In the genomic region with DNA sequence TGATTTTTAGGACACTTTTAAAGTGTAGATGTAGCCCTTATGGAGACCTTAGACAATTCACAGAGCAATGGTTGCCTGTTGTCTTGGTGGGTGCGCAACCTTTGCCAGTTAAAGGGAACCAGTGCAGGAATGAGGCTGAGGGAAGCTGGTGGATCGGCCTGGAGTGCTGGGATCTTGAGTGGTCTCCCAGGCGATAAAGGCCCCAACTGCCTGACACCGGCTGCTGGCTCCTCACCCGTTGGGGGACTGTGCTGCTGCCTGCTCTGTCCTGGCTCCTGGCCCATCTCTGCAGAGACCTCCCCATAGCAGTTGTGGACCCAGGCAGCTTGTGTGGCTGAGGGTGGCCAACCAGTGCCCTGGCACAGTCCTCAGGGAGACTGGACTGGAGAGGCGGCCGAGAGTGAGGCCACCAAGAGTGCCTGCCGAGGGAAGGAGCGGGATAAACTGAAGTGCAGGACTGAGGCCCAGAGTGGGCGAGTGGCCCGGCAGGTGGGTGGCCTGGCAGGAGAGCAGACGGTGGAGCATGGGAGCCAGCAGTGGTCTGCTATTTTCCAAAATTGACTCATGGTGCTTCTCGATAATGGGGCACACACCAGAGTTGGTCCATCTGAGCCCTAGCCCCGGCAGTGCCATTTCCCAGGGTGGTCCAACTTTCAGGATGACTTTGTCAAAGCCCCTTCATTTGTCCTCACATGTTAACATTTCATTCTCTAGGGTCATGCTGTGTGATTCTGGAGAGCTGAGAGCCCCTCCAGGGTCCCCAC, we compare ENCODE assay signal across 28 cellular contexts. TPM values are rescaled to one million over a fixed set of nuclear protein-coding genes. Genes with fewer than 3 reads are reported as not detected.
A peak's percentile ranks its signal among the peaks of the same experiment; 100 is the strongest.
DNase-seq lines count a peak whose midpoint lies in the region; ATAC-seq and TF ChIP-seq lines count a peak whose summit lies in the region.
"Had no signal": no experiment of that assay in that cellular context is flagged by ENCODE, and none has a peak within 500 bp of the region (broad histone marks: within the 10 kb centered on the region; RNA-seq: fewer than 3 reads in every experiment).

No MANE protein-coding gene starts in this region.

- H3K36me3 ChIP-seq in SJCRH30 (peaks cover 4% of the 10 kb centered on the region; the same call in 1 of the 2 replicates), psoas muscle (ENCODE audit: insufficient read depth in 1 of 2, low read depth in 1 of 2) (no peaks in the 10 kb centered on the region)
- H3K36me3 ChIP-seq: BE2C, gastroesophageal sphincter, left ventricle myocardium inferior, uterus had no signal

- H3K27me3 ChIP-seq in SJCRH30 = no peaks in the 10 kb centered on the region
- H3K27me3 ChIP-seq in psoas muscle (ENCODE audit: insufficient read depth in 3 of 3, low read length in 2 of 3) = peaks cover 0 to 21% (median 2%) of the 10 kb centered on the region in 3 donors
- H3K27me3 ChIP-seq: body of pancreas, uterus had no signal

- no peak for ATAC-seq in psoas muscle
- ATAC-seq: A549; activated CD8-positive, alpha-beta T cell treated with anti-CD3 and anti-CD28 coated beads for 36 hours; body of pancreas; gastroesophageal sphincter; GM12878 had no signal

- H3K4me3 ChIP-seq in SJCRH30 = peak overlapping the region; percentile 77
- H3K4me3 ChIP-seq in fibroblast of pulmonary artery (replicated peaks; ENCODE audit: low read depth, low read length) = peak overlapping the region; percentile 66
- peak overlapping the region; percentile 76 for H3K4me3 ChIP-seq in psoas muscle
- H3K4me3 ChIP-seq: A549, body of pancreas, GM12878, left ventricle myocardium inferior, uterus had no signal

- CTCF ChIA-PET in Calu3 (lab: Charles Lee) = interaction anchor here (0.7 to 1.9 kb wide), 2 partner anchors 43 to 127 kb away, joined by 6 to 8 read pairs; no protein-coding TSS in a partner anchor

- peak overlapping the region; percentile 79 for H3K4me3 Mint-ChIP-seq in Calu3 (ENCODE audit: low read depth, unreplicated experiment)
- H3K4me3 Mint-ChIP-seq: activated CD8-positive, alpha-beta T cell treated with anti-CD3 and anti-CD28 coated beads for 36 hours had no signal

- H3K9me3 ChIP-seq in SJCRH30 (replicated peaks) = no peaks in the 10 kb centered on the region
- no peaks in the 10 kb centered on the region for H3K9me3 ChIP-seq in psoas muscle
- H3K9me3 ChIP-seq: A549, BE2C, body of pancreas, gastroesophageal sphincter, left ventricle myocardium inferior, uterus had no signal

- peaks cover 2% of the 10 kb centered on the region; the same call in 1 of the 2 replicates for H3K4me1 ChIP-seq in SJCRH30
- no peaks in the 10 kb centered on the region for H3K4me1 ChIP-seq in psoas muscle

- 72 to 85% (median 75%) methylated on average over 14 of the region's 14 CpGs for WGBS in psoas muscle, 3 donors

- TF ChIP-seq CTCF in Calu3 (IDR thresholded peaks at IDR 0.05; ENCODE audit: unreplicated experiment) (no peak), fibroblast of pulmonary artery (IDR thresholded peaks at IDR 0.05; ENCODE audit: low read length, missing control alignments) (no peak), psoas muscle (IDR thresholded peaks at IDR 0.05) (no peak)

- peaks cover 90% of the 10 kb centered on the region for H3K36me3 Mint-ChIP-seq in Calu3 (ENCODE audit: insufficient read depth, unreplicated experiment)

- peaks cover 53% of the 10 kb centered on the region for H3K4me1 Mint-ChIP-seq in Calu3 (ENCODE audit: low read depth, unreplicated experiment)

- H3K27ac Mint-ChIP-seq in Calu3 (ENCODE audit: unreplicated experiment) = peak overlapping the region; percentile 60
- H3K27ac Mint-ChIP-seq: activated CD8-positive, alpha-beta T cell treated with anti-CD3 and anti-CD28 coated beads for 36 hours; H9; nephron had no signal

- H3K27ac ChIP-seq in SJCRH30 = no peak overlapping the region
- H3K27ac ChIP-seq in psoas muscle = no peak overlapping the region
- H3K27ac ChIP-seq: A549, body of pancreas, left ventricle myocardium inferior, uterus had no signal

- peak; percentile 43 for DNase-seq in Calu3
- peak in 1 of 2 experiments; percentile 40 for DNase-seq in SJCRH30
- DNase-seq in fibroblast of pulmonary artery (ENCODE audit: low read depth) = no peak
- DNase-seq in psoas muscle = no peak
- DNase-seq in SIG-M5 treated with dmso at 0.1 percent for 504 hours (lab: John Stamatoyannopoulos, UW; ENCODE audit: unreplicated experiment) = no peak
- no peak for DNase-seq in NCI-H1694 (lab: John Stamatoyannopoulos, UW)
- DNase-seq in SK-N-DZ (ENCODE audit: low spot score) = no peak
- DNase-seq in NCI-H1436 treated with DMSO at 0.1 percent for 48 hours (lab: John Stamatoyannopoulos, UW) = no peak
- DNase-seq: activated CD4-positive, alpha-beta T cell treated with anti-CD3 and anti-CD28 coated beads for 1 hour; activated CD8-positive, alpha-beta T cell treated with anti-CD3 and anti-CD28 coated beads for 36 hours; activated effector memory CD4-positive, alpha-beta T cell treated with Interleukin-2 at 50 U/mL for 16 hours; BE2C; body of pancreas; DMS79 treated with DMSO at 0.1 percent for 48 hours; H9; hippocampal formation; left ventricle myocardium inferior; NCI-H1930; NCI-H82; SIG-M5; stimulated activated CD4-positive, alpha-beta T cell treated with anti-CD3 and anti-CD28 coated beads, Interleukin-2, amount 100 ng/mL, for 24 hours; T-helper 1 cell; uterus had no signal

- H3K9me3 Mint-ChIP-seq in Calu3 (ENCODE audit: low read depth, unreplicated experiment) = no peaks in the 10 kb centered on the region
- H3K9me3 Mint-ChIP-seq: activated CD8-positive, alpha-beta T cell treated with anti-CD3 and anti-CD28 coated beads for 36 hours; nephron had no signal

- H3K27me3 Mint-ChIP-seq in Calu3 (ENCODE audit: unreplicated experiment) = no peaks in the 10 kb centered on the region

- intact Hi-C loops in Calu3 (cut with micrococcal nuclease; ENCODE audit: unreplicated experiment) = no loop called here
- intact Hi-C loops in psoas muscle (cut with DNase I) = no loop called here

- BruUV-seq in Calu3 (replicated peaks; lab: Mats Ljungman, UMichigan) = no TSS peak

RNA-seq across cellular contexts. Expression of gene ALDH1A3, which starts 2.1 kb away (rescaled TPM):
- total RNA-seq in Calu3 (2022) (666 and 983 TPM in 2 replicates), psoas muscle (10 to 100 TPM in 3 of 4 donors, 1 to 10 TPM in 1; 8.5 to 51.6 (median 23.1) TPM)
- 148 and 154 TPM in 2 replicates for total RNA-seq in SJCRH30 (2014; rRNA removed; shearing (Covaris generic))
- polyA plus RNA-seq in psoas muscle = 10 to 100 TPM in 1 of 3 donors, 1 to 10 TPM in 2; 7.3 to 11.9 (median 8.0) TPM
- 0.09 TPM in 1 of 2 replicates, not detected in the other for polyA plus RNA-seq in SK-N-DZ (2014; cell fraction: cytosol; rRNA removed)
- polyA plus RNA-seq in SK-N-DZ (2014; cell fraction: nucleus; rRNA removed) = not detected in 2 replicates
- total RNA-seq: activated CD8-positive, alpha-beta T cell treated with anti-CD3 and anti-CD28 coated beads for 36 hours; OCI-LY7 had no signal

RNA-seq across cellular contexts. Expression of gene LRRK1, which starts 37.4 kb away (rescaled TPM):
- total RNA-seq in Calu3 (2022) (20.1 and 21.3 TPM in 2 replicates), psoas muscle (1 to 10 TPM; 2.6 to 7.6 (median 4.5) TPM)
- 5.5 and 5.8 TPM in 2 replicates for total RNA-seq in SJCRH30 (2014; rRNA removed; shearing (Covaris generic))
- polyA plus RNA-seq in psoas muscle = 1 to 10 TPM in 2 of 3 donors, under 1 TPM in 1; 0.91 to 2.3 (median 1.8) TPM
- not detected in 2 replicates for polyA plus RNA-seq in SK-N-DZ (2014; cell fraction: cytosol; rRNA removed)
- polyA plus RNA-seq in SK-N-DZ (2014; cell fraction: nucleus; rRNA removed) = 0.09 TPM in 1 of 2 replicates, not detected in the other
